Comparison of ENCODE assay signal across 8 cellular contexts in the genomic region with DNA sequence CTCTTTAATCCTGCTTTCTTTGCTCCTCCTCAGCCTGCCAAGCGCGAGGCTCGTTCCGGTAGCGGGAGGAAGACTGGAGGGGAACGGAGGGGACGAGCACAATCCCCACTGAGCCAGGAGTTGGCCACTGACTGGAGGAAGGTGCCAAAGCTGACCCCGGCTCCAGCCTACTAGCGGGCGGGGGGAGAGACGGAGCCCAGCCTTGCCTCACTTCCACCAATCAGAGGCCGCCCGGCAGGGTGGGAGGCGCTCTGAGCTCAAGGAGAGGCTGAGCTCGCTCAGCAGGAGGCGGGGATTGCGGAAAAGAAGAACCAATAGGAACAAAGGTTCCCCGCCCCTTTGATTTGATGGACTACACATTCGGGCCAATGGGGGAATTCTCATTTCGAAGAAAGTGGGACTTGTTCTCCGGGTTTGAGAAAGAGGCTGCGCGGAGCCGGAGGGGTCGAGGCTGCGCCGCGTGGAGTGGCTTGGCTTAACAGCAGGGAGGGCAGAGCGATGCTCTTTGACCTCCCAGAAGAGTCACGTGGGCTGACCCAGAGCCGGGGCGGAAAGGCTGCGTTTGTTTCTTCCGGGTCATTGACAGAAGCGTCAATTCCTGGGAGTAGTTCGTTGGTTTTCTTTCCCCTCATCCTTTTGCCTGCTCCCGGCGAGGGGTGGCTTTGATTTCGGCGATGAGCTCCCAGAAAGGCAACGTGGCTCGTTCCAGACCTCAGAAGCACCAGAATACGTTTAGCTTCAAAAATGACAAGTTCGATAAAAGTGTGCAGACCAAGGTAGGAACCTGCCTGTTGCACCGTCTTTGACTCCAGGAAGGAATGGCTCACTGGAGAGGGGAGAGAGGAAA. TPM values are rescaled to one million over a fixed set of nuclear protein-coding genes. Genes with fewer than 3 reads are reported as not detected.
DNase-seq lines count a peak whose midpoint lies in the region; ATAC-seq and TF ChIP-seq lines count a peak whose summit lies in the region.

A gene (minus strand): TSS at position 133 of the 847 bp plus-strand sequence. CDS start 36,113 bp downstream, outside the sequence.
A gene with protein sequence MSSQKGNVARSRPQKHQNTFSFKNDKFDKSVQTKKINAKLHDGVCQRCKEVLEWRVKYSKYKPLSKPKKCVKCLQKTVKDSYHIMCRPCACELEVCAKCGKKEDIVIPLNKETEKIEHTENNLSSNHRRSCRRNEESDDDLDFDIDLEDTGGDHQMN (plus strand): TSS at position 579 of the 847 bp plus-strand sequence. CDS start 96 bp downstream, at position 675.

- peak; percentile 92 to 93 for ATAC-seq in naive thymus-derived CD8-positive, alpha-beta T cell

- peak; percentile 98 for TF ChIP-seq POLR2A in Raji (IDR thresholded peaks at IDR 0.05; ENCODE audit: insufficient read depth, low read depth, low read length)

- POLR2A ChIA-PET in naive thymus-derived CD8-positive, alpha-beta T cell (lab: Charles Lee) = interaction anchor here (1.0 to 2.1 kb wide), 12 partner anchors 13 to 143 kb away, joined by 3 to 10 read pairs (median 4); a partner anchor contains a TSS

- H3K4me3 Mint-ChIP-seq in naive thymus-derived CD8-positive, alpha-beta T cell = peak within 1 kb of the TSS; percentile 97 to 100 (median 100)

- H3K27ac Mint-ChIP-seq in naive thymus-derived CD8-positive, alpha-beta T cell = peak within 1 kb of the TSS; percentile 94 to 98 (median 98)

- H3K4me1 Mint-ChIP-seq in naive thymus-derived CD8-positive, alpha-beta T cell = peaks cover 33 to 76% (median 69%) of the 10 kb centered on the region in 4 donors

- peak; percentile 100 for DNase-seq in EH (ENCODE audit: low read depth)
- peak; percentile 99 for DNase-seq in H4 (ENCODE audit: low spot score)
- DNase-seq in LoVo (ENCODE audit: low spot score) = peak; percentile 98
- peak; percentile 94 for DNase-seq in activated T-helper 9 cell treated with anti-CD3 and anti-CD28 coated beads, Interleukin-2, amount 50 U/mL, for 16 hours (ENCODE audit: low read depth)
- DNase-seq in fibroblast of mammary gland (ENCODE audit: low read depth) = peak; percentile 99
- DNase-seq in naive thymus-derived CD8-positive, alpha-beta T cell = peak; percentile 89 to 99 (median 96)
- DNase-seq in stimulated activated naive CD4-positive, alpha-beta T cell (lab: John Stamatoyannopoulos, UW) = peak; percentile 90 to 97 (median 94)

- TF ChIP-seq CTCF in fibroblast of mammary gland (conservative IDR thresholded peaks at IDR 0.05; ENCODE audit: control insufficient read depth, insufficient read depth, low read depth, low read length) = no peak

- peaks cover 0 to 2% (median 0%) of the 10 kb centered on the region in 9 donors for H3K9me3 Mint-ChIP-seq in naive thymus-derived CD8-positive, alpha-beta T cell

- peaks cover 0 to 4% (median 0%) of the 10 kb centered on the region in 3 donors for H3K36me3 Mint-ChIP-seq in naive thymus-derived CD8-positive, alpha-beta T cell

- no peaks in the 10 kb centered on the region for H3K27me3 Mint-ChIP-seq in naive thymus-derived CD8-positive, alpha-beta T cell

- H3K4me3 ChIP-seq in fibroblast of mammary gland (ENCODE audit: control insufficient read depth, low read depth, low read length) = peak within 1 kb of the TSS; percentile 96

RNA-seq across cellular contexts. Expression of the first gene that starts in this region (rescaled TPM):
- total RNA-seq in H4 (2014; rRNA removed; shearing (Covaris generic)) = 32.3 and 35.7 TPM in 2 replicates
- total RNA-seq in naive thymus-derived CD8-positive, alpha-beta T cell = 10 to 100 TPM; 23.1 to 24.9 TPM
- polyA plus RNA-seq in naive thymus-derived CD8-positive, alpha-beta T cell = 10 to 100 TPM; 20.3 to 25.8 (median 23.9) TPM

RNA-seq across cellular contexts. Expression of the second gene that starts in this region (rescaled TPM):
- total RNA-seq in H4 (2014; rRNA removed; shearing (Covaris generic)) = 10.8 and 16.6 TPM in 2 replicates
- 1 to 10 TPM; 8.2 to 8.5 TPM for total RNA-seq in naive thymus-derived CD8-positive, alpha-beta T cell
- 10 to 100 TPM in 2 of 3 donors, 1 to 10 TPM in 1; 7.8 to 11.1 (median 10.4) TPM for polyA plus RNA-seq in naive thymus-derived CD8-positive, alpha-beta T cell

Comparison
In these comparisons a context has a peak if more than half of its experiments do, and no peak if none do; other contexts are left out.
1. Peak in every context shown above with its lines: DNase-seq, ATAC-seq and H3K4me3 ChIP-seq.